21 cellular contexts compared by ENCODE assay signal in the genomic region with DNA sequence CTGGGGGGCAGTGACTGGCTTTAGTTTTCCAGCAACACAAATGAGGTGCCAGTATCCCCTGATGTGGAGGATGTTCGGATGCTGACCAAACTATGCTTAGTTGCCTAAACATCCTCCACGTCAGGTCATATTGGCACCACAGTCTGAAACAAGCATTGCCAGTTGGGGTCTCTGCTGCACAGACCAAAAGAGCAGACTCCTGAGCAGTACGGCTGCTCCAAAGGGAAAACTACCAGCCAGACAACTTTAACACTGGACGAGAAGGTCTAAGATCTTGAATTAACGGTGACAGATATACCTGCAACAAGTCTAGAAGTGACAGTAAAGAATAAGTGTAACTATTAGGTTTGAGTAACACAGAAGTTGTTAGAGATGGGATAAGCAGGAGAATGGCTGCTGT. TPM values are rescaled to one million over a fixed set of nuclear protein-coding genes. Genes with fewer than 3 reads are reported as not detected.
DNase-seq lines count a peak whose midpoint lies in the region; ATAC-seq, FAIRE-seq and TF ChIP-seq lines count a peak whose summit lies in the region.
"Had no signal": no experiment of that assay in that cellular context is flagged by ENCODE, and none has a peak within 500 bp of the region (broad histone marks: within the 10 kb centered on the region; RNA-seq: fewer than 3 reads in every experiment).

No MANE protein-coding gene starts in this region.

- peak overlapping the region in 1 of 4 donors; percentile 41 for H3K4me3 Mint-ChIP-seq in IgD-negative memory B cell
- H3K4me3 Mint-ChIP-seq in stimulated activated effector memory CD8-positive, alpha-beta T cell treated with anti-CD3 and anti-CD28 coated beads, Interleukin-12 subunit alpha, Interleukin-12 subunit beta, amount 100 ng/mL, for 72 hours: no peak overlapping the region
- H3K4me3 Mint-ChIP-seq: CD4-positive, alpha-beta T cell; CD8-positive, alpha-beta T cell had no signal

- peaks cover 11% of the 10 kb centered on the region for H3K36me3 ChIP-seq in bronchial epithelial cell (ENCODE audit: control insufficient read depth, insufficient read depth, low read length)

- H3K9me3 Mint-ChIP-seq in IgD-negative memory B cell: peaks cover 5 to 30% (median 17%) of the 10 kb centered on the region in 3 donors
- H3K9me3 Mint-ChIP-seq in stimulated activated effector memory CD8-positive, alpha-beta T cell treated with anti-CD3 and anti-CD28 coated beads, Interleukin-12 subunit alpha, Interleukin-12 subunit beta, amount 100 ng/mL, for 72 hours: peaks cover 19% of the 10 kb centered on the region

- no peaks in the 10 kb centered on the region for H3K27me3 Mint-ChIP-seq in IgD-negative memory B cell
- H3K27me3 Mint-ChIP-seq: CD4-positive, alpha-beta T cell had no signal

- no peak for ATAC-seq in stimulated activated effector memory CD8-positive, alpha-beta T cell treated with anti-CD3 and anti-CD28 coated beads, Interleukin-12 subunit alpha, Interleukin-12 subunit beta, amount 100 ng/mL, for 72 hours
- ATAC-seq in GM18505 (IDR thresholded peaks at IDR 0.05; ENCODE audit: unreplicated experiment): no peak
- ATAC-seq: CD8-positive, alpha-beta T cell had no signal

- DNase-seq in GM13976 (ENCODE audit: low spot score) (peak; percentile 11), bronchial epithelial cell (ENCODE audit: low read depth) (no peak), putamen (ENCODE audit: low spot score) (no peak), NCI-H446 treated with DMSO at 0.1 percent for 48 hours (lab: John Stamatoyannopoulos, UW) (no peak)
- no peak for DNase-seq in stimulated activated effector memory CD8-positive, alpha-beta T cell treated with anti-CD3 and anti-CD28 coated beads, Interleukin-12 subunit alpha, Interleukin-12 subunit beta, amount 100 ng/mL, for 72 hours (ENCODE audit: low spot score in 2 of 2)
- DNase-seq: 8988T; ACHN; Caco-2; Calu3; CD4-positive, alpha-beta T cell; CD8-positive, alpha-beta T cell; DMS79 treated with DMSO at 0.1 percent for 48 hours; GF-D8 had no signal

- no peak overlapping the region for H3K4me3 ChIP-seq in bronchial epithelial cell (ENCODE audit: low read depth, low read length)
- H3K4me3 ChIP-seq: BLaER1 treated with 17β-estradiol and CSF1 and Interleukin-3, amounts not matched to agents 10 nM and 100 nM had no signal

- H3K27ac Mint-ChIP-seq in IgD-negative memory B cell: peak overlapping the region in 2 of 3 donors; percentile 25 to 53
- peak overlapping the region; percentile 26 for H3K27ac Mint-ChIP-seq in stimulated activated effector memory CD8-positive, alpha-beta T cell treated with anti-CD3 and anti-CD28 coated beads, Interleukin-12 subunit alpha, Interleukin-12 subunit beta, amount 100 ng/mL, for 72 hours
- H3K27ac Mint-ChIP-seq: CD4-positive, alpha-beta T cell; CD8-positive, alpha-beta T cell had no signal

- peaks cover 43% of the 10 kb centered on the region for H3K36me3 Mint-ChIP-seq in IgD-negative memory B cell
- peaks cover 82% of the 10 kb centered on the region for H3K36me3 Mint-ChIP-seq in stimulated activated effector memory CD8-positive, alpha-beta T cell treated with anti-CD3 and anti-CD28 coated beads, Interleukin-12 subunit alpha, Interleukin-12 subunit beta, amount 100 ng/mL, for 72 hours

- no peaks in the 10 kb centered on the region for H3K4me1 Mint-ChIP-seq in IgD-negative memory B cell
- no peaks in the 10 kb centered on the region for H3K4me1 Mint-ChIP-seq in stimulated activated effector memory CD8-positive, alpha-beta T cell treated with anti-CD3 and anti-CD28 coated beads, Interleukin-12 subunit alpha, Interleukin-12 subunit beta, amount 100 ng/mL, for 72 hours

- peak; percentile 72 for FAIRE-seq in bronchial epithelial cell (lab: Jason Lieb, UNC)
- FAIRE-seq: A204.1, D721Med, G401.6, GM12891, GM18507 had no signal

- TF ChIP-seq POLR2A in GM18505 (IDR thresholded peaks at IDR 0.05; ENCODE audit: borderline replicate concordance, extremely low read depth, insufficient read depth, insufficient read length): no peak

- in situ Hi-C loops in GM13976 (cut with MboI; ENCODE audit: low sequenced_read_pairs, unreplicated experiment): no loop called here

- no peak for TF ChIP-seq CTCF in GM13976 (IDR thresholded peaks at IDR 0.05; ENCODE audit: borderline replicate concordance, control extremely low read depth, extremely low read depth, insufficient read depth, missing control alignments)
- TF ChIP-seq CTCF in bronchial epithelial cell (IDR thresholded peaks at IDR 0.05; ENCODE audit: insufficient read depth, low read length, severe bottlenecking): no peak

- H3K27me3 ChIP-seq in bronchial epithelial cell (ENCODE audit: control insufficient read depth, insufficient read depth, low read length): no peaks in the 10 kb centered on the region
- H3K27me3 ChIP-seq: BLaER1 treated with 17β-estradiol and CSF1 and Interleukin-3, amounts not matched to agents 10 nM and 100 nM had no signal

RNA-seq across cellular contexts. Expression of gene CLTCL1, which starts 40.5 kb away (rescaled TPM):
- 1.3 TPM for polyA plus RNA-seq in IgD-negative memory B cell
- total RNA-seq in bronchial epithelial cell: 13.7 and 20.2 TPM in 2 replicates
